Comparison of ENCODE assay signal across 15 cellular contexts in genomic region chr5:56494300-56494704, GRCh38.
DNase-seq lines count a peak whose midpoint lies in the region; ATAC-seq, FAIRE-seq and TF ChIP-seq lines count a peak whose summit lies in the region.
"Had no signal": no experiment of that assay in that cellular context is flagged by ENCODE, and none has a peak within 500 bp of the region (broad histone marks: within the 10 kb centered on the region; RNA-seq: fewer than 3 reads in every experiment).

No MANE protein-coding gene starts in this region.

- H3K14ac ChIP-seq in H1 (ENCODE audit: insufficient read length): no peak overlapping the region
- H3K14ac ChIP-seq in mesenchymal stem cell (ENCODE audit: low read length in 2 of 2): no peak overlapping the region

- no peak for TF ChIP-seq POLR2A in H1 (IDR thresholded peaks at IDR 0.05; ENCODE audit: control extremely low read depth in 1 of 2, low read depth in 2 of 2, low read length in 2 of 2)
- TF ChIP-seq POLR2A in spleen (IDR thresholded peaks at IDR 0.05): no peak

- H3K9ac ChIP-seq in H1 (replicated peaks in 1 of 4; ENCODE audit: extremely low read depth in 1 of 4, low read depth in 3 of 4, low read length in 3 of 4) (no peak overlapping the region), mesenchymal stem cell (ENCODE audit: low read length) (peak overlapping the region; percentile 39)

- H3K79me1 ChIP-seq in H1 (ENCODE audit: low read depth, low read length) (no peaks in the 10 kb centered on the region), mesenchymal stem cell (replicated peaks; ENCODE audit: low read length, poor library complexity, severe bottlenecking) (no peaks in the 10 kb centered on the region)

- no peak for TF ChIP-seq EP300 in H1 (IDR thresholded peaks at IDR 0.05; ENCODE audit: borderline replicate concordance in 1 of 2, low read depth in 2 of 2, low read length in 2 of 2)

- no peaks in the 10 kb centered on the region for H4K20me1 ChIP-seq in H1 (replicated peaks in 1 of 2; ENCODE audit: control insufficient read depth in 1 of 2, insufficient read depth in 2 of 2, low read length in 2 of 2)

- TF ChIP-seq RAD21 in H1 (IDR thresholded peaks at IDR 0.05 in 1 of 2, conservative IDR thresholded peaks at IDR 0.05 in 1 of 2; ENCODE audit: low read depth in 2 of 2, low read length in 2 of 2): no peak

- H3K56ac ChIP-seq in H1 (replicated peaks; ENCODE audit: insufficient read length, low read depth, low read length): no peak overlapping the region

- H3K23ac ChIP-seq in H1 (ENCODE audit: insufficient read length) (no peak overlapping the region), mesenchymal stem cell (ENCODE audit: low read length in 2 of 2) (no peak overlapping the region)

- H4K91ac ChIP-seq in H1 (replicated peaks; ENCODE audit: insufficient read length, low read length) (no peak overlapping the region), mesenchymal stem cell (ENCODE audit: low read length) (no peak overlapping the region)

- H3K4me2 ChIP-seq in H1 (ENCODE audit: insufficient read depth in 1 of 2, low read depth in 2 of 2, low read length in 2 of 2) (no peak overlapping the region), mesenchymal stem cell (ENCODE audit: low read length, poor library complexity, severe bottlenecking) (no peak overlapping the region)

- no peak overlapping the region for H2BK15ac ChIP-seq in H1 (ENCODE audit: low read length)
- no peak overlapping the region for H2BK15ac ChIP-seq in mesenchymal stem cell (ENCODE audit: low read depth, poor library complexity, severe bottlenecking)

- no peak overlapping the region for H4K8ac ChIP-seq in H1 (ENCODE audit: extremely low read depth, insufficient read depth, low read length)
- peak overlapping the region; percentile 19 for H4K8ac ChIP-seq in mesenchymal stem cell (ENCODE audit: low read length)

- no peaks in the 10 kb centered on the region for H3K27me3 ChIP-seq in H1 (replicated peaks in 1 of 4; ENCODE audit: control insufficient read depth in 3 of 4, extremely low read depth in 1 of 4, insufficient read depth in 3 of 4, low read length in 3 of 4)
- H3K27me3 ChIP-seq in mesenchymal stem cell (ENCODE audit: control insufficient read depth in 1 of 2, insufficient read depth in 1 of 2, low read length in 2 of 2): peaks cover 0 to 16% of the 10 kb centered on the region in 2 experiments
- no peaks in the 10 kb centered on the region for H3K27me3 ChIP-seq in spleen (replicated peaks in 1 of 7)
- H3K27me3 ChIP-seq: transverse colon had no signal

- no peak overlapping the region for H3K18ac ChIP-seq in H1 (ENCODE audit: extremely low read depth, low read length)
- peak overlapping the region in 1 of 2 experiments; percentile 34 for H3K18ac ChIP-seq in mesenchymal stem cell (ENCODE audit: low read depth in 1 of 2, low read length in 2 of 2)

- H3K4ac ChIP-seq in H1 (replicated peaks; ENCODE audit: insufficient read length, low read depth, low read length): no peak overlapping the region
- H3K4ac ChIP-seq in mesenchymal stem cell (ENCODE audit: low read depth in 1 of 2, low read length in 2 of 2): peak overlapping the region in 1 of 2 experiments; percentile 3

- CTCF ChIA-PET in H1 (lab: Charles Lee; ENCODE audit: partially characterized antibody): interaction anchor here (0.6 to 1.0 kb wide), 4 partner anchors 19 to 262 kb away, joined by 3 read pairs; no protein-coding TSS in a partner anchor

- H2BK120ac ChIP-seq in H1 (replicated peaks; ENCODE audit: low read depth, low read length) (no peak overlapping the region), mesenchymal stem cell (ENCODE audit: low read depth, low read length) (peak overlapping the region; percentile 73)

- no peak overlapping the region for H2AK5ac ChIP-seq in H1 (ENCODE audit: low read depth, low read length)
- H2AK5ac ChIP-seq in mesenchymal stem cell (ENCODE audit: low read length, severe bottlenecking): no peak overlapping the region

- no peak for FAIRE-seq in H1 (lab: Jason Lieb, UNC)
- FAIRE-seq: colon, TTC549 had no signal

- no peaks in the 10 kb centered on the region for H3K23me2 ChIP-seq in H1 (ENCODE audit: low read depth, low read length)

- intact Hi-C loops in spleen (cut with DNase I; ENCODE audit: low total_unique reads): no loop called here

- WGBS in H1 (ENCODE audit: extremely low coverage in 1 of 2, insufficient coverage in 1 of 2, insufficient read length in 1 of 2, insufficient replicate concordance in 2 of 2, low coverage in 1 of 2, low lambda C conversion rate in 2 of 2, missing lambda C conversion rate in 1 of 2), 2 experiments: 93% methylated on average over 6 of the region's 6 CpGs; no CpG with 5 or more reads in 1 of the 2 experiments
- WGBS in mesenchymal stem cell: 3% methylated on average over 6 of the region's 6 CpGs
- 33 to 50% (median 38%) methylated on average over 6 of the region's 6 CpGs for WGBS in spleen, 5 donors

- POLR2A ChIA-PET in H1 (lab: Charles Lee; ENCODE audit: partially characterized antibody): no interaction called here

- H2BK12ac ChIP-seq in H1 (ENCODE audit: low read depth, low read length) (no peak overlapping the region), mesenchymal stem cell (ENCODE audit: low read length in 2 of 2) (peak overlapping the region; percentile 33 to 46)

- H2BK20ac ChIP-seq in H1 (ENCODE audit: low read length): no peak overlapping the region

- no peaks in the 10 kb centered on the region for H3K9me3 ChIP-seq in H1 (ENCODE audit: insufficient read depth in 2 of 2, low read depth in 1 of 2, low read length in 1 of 2)
- H3K9me3 ChIP-seq in mesenchymal stem cell (ENCODE audit: control insufficient read depth, low read length): no peaks in the 10 kb centered on the region
- peaks cover 0 to 6% (median 0%) of the 10 kb centered on the region in 8 donors for H3K9me3 ChIP-seq in spleen
- H3K9me3 ChIP-seq: transverse colon had no signal

- H3K4me1 ChIP-seq in H1 (replicated peaks in 1 of 4; ENCODE audit: control insufficient read depth in 3 of 4, insufficient read depth in 4 of 4, low read length in 3 of 4) (peaks cover 0 to 4% (median 0%) of the 10 kb centered on the region in 4 experiments; a peak in 1 of 7 replicates), mesenchymal stem cell (ENCODE audit: control insufficient read depth, insufficient read depth, low read depth, low read length) (peaks cover 4% of the 10 kb centered on the region), spleen (peaks cover 0 to 20% (median 15%) of the 10 kb centered on the region in 6 donors)
- H3K4me1 ChIP-seq: transverse colon had no signal

- H3K79me2 ChIP-seq in H1 (ENCODE audit: control insufficient read depth in 1 of 2, insufficient read depth in 2 of 2, low read length in 2 of 2): no peaks in the 10 kb centered on the region

- DNase-seq in AG20443 (ENCODE audit: low spot score): peak; percentile 35
- peak; percentile 66 for DNase-seq in KBM-7
- no peak for DNase-seq in H1 (ENCODE audit: low read depth in 1 of 2, low spot score in 2 of 2)
- peak; percentile 92 for DNase-seq in mesenchymal stem cell
- no peak for DNase-seq in NCI-H2029 (lab: John Stamatoyannopoulos, UW)
- DNase-seq in spleen: no peak
- no peak for DNase-seq in NCI-H526 (lab: John Stamatoyannopoulos, UW)
- DNase-seq: activated effector memory CD4-positive, alpha-beta T cell treated with anti-CD3 and anti-CD28 coated beads, Interleukin-2, amount 50 U/mL, for 16 hours; DMS 273 treated with DMSO at 0.1 percent for 48 hours; naive B cell; NCI-H1105; transverse colon had no signal

- ATAC-seq in HG03460 (IDR thresholded peaks at IDR 0.05; ENCODE audit: unreplicated experiment): no peak

- no peak overlapping the region for H4K5ac ChIP-seq in H1 (ENCODE audit: insufficient read length, low read depth, low read length)

- H3K27ac ChIP-seq in H1 (ENCODE audit: low read depth, low read length) (no peak overlapping the region), mesenchymal stem cell (ENCODE audit: low read length, poor library complexity, severe bottlenecking) (no peak overlapping the region), spleen (no peak overlapping the region)
- H3K27ac ChIP-seq: transverse colon had no signal

- TF ChIP-seq CTCF in H1 (IDR thresholded peaks at IDR 0.05; ENCODE audit: control extremely low read depth in 1 of 3, insufficient read depth in 1 of 3, low read depth in 1 of 3, low read length in 3 of 3): no peak
- no peak for TF ChIP-seq CTCF in spleen (IDR thresholded peaks at IDR 0.05 in 8 of 11, conservative IDR thresholded peaks at IDR 0.05 in 3 of 11)

- in situ Hi-C loops in KBM-7 (cut with MboI; ENCODE audit: low pct_unique_long_range_greater_than_20kb, low sequenced_read_pairs): no loop called here

- H3K36me3 ChIP-seq in H1 (ENCODE audit: control insufficient read depth in 2 of 4, insufficient read depth in 4 of 4, low read length in 3 of 4): no peaks in the 10 kb centered on the region
- peaks cover 0 to 6% of the 10 kb centered on the region in 2 experiments for H3K36me3 ChIP-seq in mesenchymal stem cell (ENCODE audit: control insufficient read depth in 1 of 2, insufficient read depth in 2 of 2, low read depth in 1 of 2, low read length in 2 of 2)
- H3K36me3 ChIP-seq in spleen: no peaks in the 10 kb centered on the region
- H3K36me3 ChIP-seq: transverse colon had no signal

- no peak overlapping the region for H2BK5ac ChIP-seq in H1 (ENCODE audit: low read depth, low read length)
- H2BK5ac ChIP-seq in mesenchymal stem cell (ENCODE audit: low read depth, low read length, poor library complexity, severe bottlenecking): no peak overlapping the region

- H3K4me3 ChIP-seq in H1 (ENCODE audit: extremely low read depth in 1 of 4, insufficient read depth in 2 of 4, low read depth in 3 of 4, low read length in 4 of 4) (no peak overlapping the region), mesenchymal stem cell (ENCODE audit: insufficient read depth in 1 of 2, low read depth in 1 of 2, low read length in 2 of 2) (no peak overlapping the region), spleen (no peak overlapping the region)
- H3K4me3 ChIP-seq: transverse colon had no signal

- H2AFZ ChIP-seq in H1 (ENCODE audit: low read length) (peak overlapping the region; percentile 59), mesenchymal stem cell (ENCODE audit: low read depth, low read length) (no peak overlapping the region)

TF ChIP-seq in H1, 55 proteins besides CTCF, POLR2A, EP300 and RAD21 (continues in another document):
- TF ChIP-seq GTF2F1 (IDR thresholded peaks at IDR 0.05; ENCODE audit: borderline replicate concordance, low read depth, low read length): no peak
- TF ChIP-seq SIN3A (conservative IDR thresholded peaks at IDR 0.05 in 1 of 2, IDR thresholded peaks at IDR 0.05 in 1 of 2; ENCODE audit: low read depth in 1 of 2, low read length in 2 of 2): no peak
- no peak for TF ChIP-seq SUZ12 (IDR thresholded peaks at IDR 0.05; ENCODE audit: low read length)
- TF ChIP-seq JUND (IDR thresholded peaks at IDR 0.05; ENCODE audit: low read length): no peak
- no peak for TF ChIP-seq TCF12 (IDR thresholded peaks at IDR 0.05; ENCODE audit: low read depth, low read length)
- TF ChIP-seq SRF (IDR thresholded peaks at IDR 0.05; ENCODE audit: low read depth, low read length): no peak
- TF ChIP-seq FOSL1 (IDR thresholded peaks at IDR 0.05; ENCODE audit: insufficient read depth, low read depth, low read length): no peak
- no peak for TF ChIP-seq CEBPB (IDR thresholded peaks at IDR 0.05; ENCODE audit: low read depth, low read length)
- TF ChIP-seq MAFK (IDR thresholded peaks at IDR 0.05; ENCODE audit: low read depth, low read length): no peak
- TF ChIP-seq TEAD4 (IDR thresholded peaks at IDR 0.05; ENCODE audit: low read depth, low read length): no peak

Comparison
In these comparisons a context has a peak if more than half of its experiments do, and no peak if none do; other contexts are left out.
1. DNase-seq: peak in AG20443 (single experiment), KBM-7 (single experiment) and mesenchymal stem cell (single experiment); none in H1 (0 of 2), NCI-H2029 (single experiment), spleen (single experiment) and NCI-H526 (0 of 2).